In the genomic region with DNA sequence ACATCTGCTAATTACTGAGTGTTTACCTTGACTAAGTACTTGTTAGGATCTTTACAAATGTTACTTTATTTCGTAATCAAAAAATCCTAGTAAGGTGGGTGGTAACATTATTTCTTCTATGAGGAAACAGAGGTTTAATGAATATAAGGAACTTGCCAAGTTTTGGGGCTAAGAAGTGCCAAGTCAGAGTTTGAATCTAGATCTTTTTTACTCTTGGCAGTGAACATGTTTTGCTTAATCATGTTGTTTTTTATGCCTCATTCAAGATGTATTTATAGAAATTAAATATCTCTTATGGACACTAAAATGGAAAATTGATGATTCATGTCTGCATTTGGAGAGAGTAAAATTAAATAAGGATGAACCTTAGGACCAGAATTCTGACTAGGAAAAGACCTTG, we compare ENCODE assay signal across 20 cellular contexts.
A peak's percentile ranks its signal among the peaks of the same experiment; 100 is the strongest.
DNase-seq lines count a peak whose midpoint lies in the region; ATAC-seq and TF ChIP-seq lines count a peak whose summit lies in the region.
"Had no signal": no experiment of that assay in that cellular context is flagged by ENCODE, and none has a peak within 500 bp of the region (broad histone marks: within the 10 kb centered on the region; RNA-seq: fewer than 3 reads in every experiment).

No MANE protein-coding gene starts in this region.

- no peak overlapping the region for H3K27ac ChIP-seq in CD4-positive, alpha-beta T cell (ENCODE audit: low read depth, low read length)
- H3K27ac ChIP-seq: cardiac muscle cell, HL-60, psoas muscle had no signal

- intact Hi-C loops in activated T-helper 1 cell treated with anti-CD3 and anti-CD28 coated beads, Interleukin-12 subunit alpha, Interleukin-12 subunit beta, Interleukin-2, Interleukin-4 antibody, amounts not matched to agents 30 ng/mL and 10 ng/mL and 1 ng/mL, durations not matched to agents 14 hours and 24 hours and 36 hours (cut with micrococcal nuclease): no loop called here
- intact Hi-C loops in CD4-positive, alpha-beta T cell (cut with DNase I, micrococcal nuclease): no loop called here
- intact Hi-C loops in mucosa of descending colon (cut with DNase I, micrococcal nuclease): no loop called here

- no peaks in the 10 kb centered on the region for H3K27me3 Mint-ChIP-seq in activated T-helper 1 cell treated with anti-CD3 and anti-CD28 coated beads, Interleukin-12 subunit alpha, Interleukin-12 subunit beta, Interleukin-2, Interleukin-4 antibody, amounts not matched to agents 30 ng/mL and 10 ng/mL and 1 ng/mL, durations not matched to agents 14 hours and 24 hours and 36 hours (ENCODE audit: insufficient read depth)
- H3K27me3 Mint-ChIP-seq in CD4-positive, alpha-beta T cell: no peaks in the 10 kb centered on the region
- H3K27me3 Mint-ChIP-seq: activated CD4-positive, alpha-beta T cell treated with anti-CD3 and anti-CD28 coated beads, Interleukin-2, amount 10 ng/mL, durations not matched to agents 24 days and 14 days had no signal

- TF ChIP-seq CTCF in omental fat pad (IDR thresholded peaks at IDR 0.05): no peak
- no peak for TF ChIP-seq CTCF in CD4-positive, alpha-beta T cell (IDR thresholded peaks at IDR 0.05)
- TF ChIP-seq CTCF in mucosa of descending colon (IDR thresholded peaks at IDR 0.05): no peak

- H3K27ac Mint-ChIP-seq in activated T-helper 1 cell treated with anti-CD3 and anti-CD28 coated beads, Interleukin-12 subunit alpha, Interleukin-12 subunit beta, Interleukin-2, Interleukin-4 antibody, amounts not matched to agents 30 ng/mL and 10 ng/mL and 1 ng/mL, durations not matched to agents 14 hours and 24 hours and 36 hours: no peak overlapping the region
- H3K27ac Mint-ChIP-seq in CD4-positive, alpha-beta T cell: no peak overlapping the region
- H3K27ac Mint-ChIP-seq: activated CD4-positive, alpha-beta T cell treated with anti-CD3 and anti-CD28 coated beads, Interleukin-2, amount 10 ng/mL, durations not matched to agents 24 days and 14 days; CD8-positive, alpha-beta T cell; mesothelial cell of epicardium had no signal

- no peak overlapping the region for H3K4me3 ChIP-seq in mucosa of descending colon
- H3K4me3 ChIP-seq: cardiac muscle cell, psoas muscle had no signal

- H3K27me3 ChIP-seq in CD4-positive, alpha-beta T cell (ENCODE audit: control insufficient read depth, insufficient read depth, low read length): no peaks in the 10 kb centered on the region
- H3K27me3 ChIP-seq: cardiac muscle cell had no signal

- DNase-seq in AML-193 (lab: John Stamatoyannopoulos, UW) (peak; percentile 74 to 78), NOMO-1 (lab: John Stamatoyannopoulos, UW; ENCODE audit: unreplicated experiment in 2 of 2) (peak; percentile 16 to 46), dermis blood vessel endothelial cell (peak; percentile 56), omental fat pad (ENCODE audit: low spot score) (no peak), GF-D8 (lab: John Stamatoyannopoulos, UW) (no peak), mucosa of descending colon (no peak)
- DNase-seq in activated T-helper 1 cell treated with anti-CD3 and anti-CD28 coated beads, Interleukin-12 subunit alpha, Interleukin-12 subunit beta, Interleukin-2, Interleukin-4 antibody, amounts not matched to agents 30 ng/mL and 10 ng/mL and 1 ng/mL, durations not matched to agents 14 hours and 24 hours and 36 hours (ENCODE audit: low spot score): no peak
- DNase-seq in CD4-positive, alpha-beta T cell: no peak
- DNase-seq: activated CD4-positive, alpha-beta T cell treated with anti-CD3 and anti-CD28 coated beads, Interleukin-2, amount 10 ng/mL, durations not matched to agents 24 days and 14 days; CD8-positive, alpha-beta T cell; H7; MV-4-11; NCI-H2171 treated with DMSO at 0.1 percent for 48 hours; psoas muscle; stimulated activated CD4-positive, alpha-beta T cell treated with anti-CD3 and anti-CD28 coated beads, Interleukin-4, amount 100 ng/mL, for 4 hours; stimulated activated naive CD4-positive, alpha-beta T cell; SW 1271 had no signal

- peaks cover 20% of the 10 kb centered on the region for H3K9me3 Mint-ChIP-seq in activated T-helper 1 cell treated with anti-CD3 and anti-CD28 coated beads, Interleukin-12 subunit alpha, Interleukin-12 subunit beta, Interleukin-2, Interleukin-4 antibody, amounts not matched to agents 30 ng/mL and 10 ng/mL and 1 ng/mL, durations not matched to agents 14 hours and 24 hours and 36 hours
- peaks cover 1% of the 10 kb centered on the region for H3K9me3 Mint-ChIP-seq in CD4-positive, alpha-beta T cell

- peaks cover 2% of the 10 kb centered on the region for H3K9me3 ChIP-seq in CD4-positive, alpha-beta T cell (ENCODE audit: control insufficient read depth, low read length)
- peaks cover 7% of the 10 kb centered on the region for H3K9me3 ChIP-seq in mucosa of descending colon

- ATAC-seq in omental fat pad (ENCODE audit: low FRiP score): peak; percentile 70
- ATAC-seq in CD4-positive, alpha-beta T cell (ENCODE audit: poor library complexity): no peak
- no peak for ATAC-seq in mucosa of descending colon
- ATAC-seq: CD8-positive, alpha-beta T cell; psoas muscle had no signal

- CTCF ChIA-PET in CD4-positive, alpha-beta T cell (lab: Charles Lee): no interaction called here

- peaks cover 17% of the 10 kb centered on the region for H3K4me1 Mint-ChIP-seq in activated T-helper 1 cell treated with anti-CD3 and anti-CD28 coated beads, Interleukin-12 subunit alpha, Interleukin-12 subunit beta, Interleukin-2, Interleukin-4 antibody, amounts not matched to agents 30 ng/mL and 10 ng/mL and 1 ng/mL, durations not matched to agents 14 hours and 24 hours and 36 hours (ENCODE audit: low read depth)
- peaks cover 27% of the 10 kb centered on the region for H3K4me1 Mint-ChIP-seq in CD4-positive, alpha-beta T cell (ENCODE audit: low read depth)
- H3K4me1 Mint-ChIP-seq: mesothelial cell of epicardium had no signal

- H3K4me3 Mint-ChIP-seq in activated T-helper 1 cell treated with anti-CD3 and anti-CD28 coated beads, Interleukin-12 subunit alpha, Interleukin-12 subunit beta, Interleukin-2, Interleukin-4 antibody, amounts not matched to agents 30 ng/mL and 10 ng/mL and 1 ng/mL, durations not matched to agents 14 hours and 24 hours and 36 hours: no peak overlapping the region
- no peak overlapping the region for H3K4me3 Mint-ChIP-seq in CD4-positive, alpha-beta T cell
- H3K4me3 Mint-ChIP-seq: activated CD4-positive, alpha-beta T cell treated with anti-CD3 and anti-CD28 coated beads, Interleukin-2, amount 10 ng/mL, durations not matched to agents 24 days and 14 days; CD8-positive, alpha-beta T cell; mesothelial cell of epicardium had no signal

- H3K36me3 ChIP-seq in mucosa of descending colon (ENCODE audit: low read depth): no peaks in the 10 kb centered on the region
- H3K36me3 ChIP-seq: cardiac muscle cell had no signal

- POLR2A ChIA-PET in CD4-positive, alpha-beta T cell (lab: Charles Lee): no interaction called here

- peaks cover 33% of the 10 kb centered on the region for H3K36me3 Mint-ChIP-seq in activated T-helper 1 cell treated with anti-CD3 and anti-CD28 coated beads, Interleukin-12 subunit alpha, Interleukin-12 subunit beta, Interleukin-2, Interleukin-4 antibody, amounts not matched to agents 30 ng/mL and 10 ng/mL and 1 ng/mL, durations not matched to agents 14 hours and 24 hours and 36 hours (ENCODE audit: low read depth)
- peaks cover 92% of the 10 kb centered on the region for H3K36me3 Mint-ChIP-seq in CD4-positive, alpha-beta T cell (ENCODE audit: low read depth)

- H3K4me1 ChIP-seq in mucosa of descending colon (ENCODE audit: low read depth): peaks cover 9% of the 10 kb centered on the region

Comparison
In these comparisons a context has a peak if more than half of its experiments do, and no peak if none do; other contexts are left out.
1. DNase-seq: peak in AML-193 (2 of 2), NOMO-1 (2 of 2) and dermis blood vessel endothelial cell (single experiment); none in omental fat pad (single experiment), activated T-helper 1 cell treated with anti-CD3 and anti-CD28 coated beads, Interleukin-12 subunit alpha, Interleukin-12 subunit beta, Interleukin-2, Interleukin-4 antibody, amounts not matched to agents 30 ng/mL and 10 ng/mL and 1 ng/mL, durations not matched to agents 14 hours and 24 hours and 36 hours (single experiment), GF-D8 (single experiment), CD4-positive, alpha-beta T cell (0 of 10) and mucosa of descending colon (0 of 3).